10 cellular contexts compared by ENCODE assay signal in the genomic region with DNA sequence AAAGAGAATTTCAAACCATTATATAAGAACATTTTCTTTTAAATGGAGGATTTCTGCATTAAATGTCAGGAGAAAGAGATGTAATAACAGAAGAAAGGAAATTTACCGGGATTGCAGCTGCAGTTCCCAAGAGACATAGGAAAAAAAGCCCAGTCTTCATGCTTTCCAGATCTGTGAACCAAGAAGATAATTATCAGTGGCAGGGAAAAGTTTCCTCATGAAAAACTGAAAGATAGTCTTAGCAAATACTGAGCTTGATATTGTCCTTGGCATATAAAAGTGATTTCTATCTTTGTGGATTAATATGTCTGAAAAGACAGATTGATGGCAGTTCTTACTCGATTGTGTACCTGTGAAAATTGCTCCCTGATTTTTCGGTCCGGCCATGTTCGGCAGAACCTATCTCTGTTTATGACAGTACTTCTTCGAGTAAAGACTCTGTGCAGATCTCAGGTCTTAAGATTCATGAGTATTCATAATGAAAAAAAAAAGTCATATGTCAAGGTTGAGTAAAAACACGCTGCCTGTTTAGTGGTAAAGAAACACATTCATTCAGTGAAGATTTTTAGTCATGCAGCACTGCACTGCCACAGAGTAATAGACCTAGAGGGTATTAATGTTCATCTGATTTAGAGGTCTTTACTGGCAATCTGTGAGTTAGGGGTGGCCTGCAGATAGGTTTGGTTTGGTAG. TPM values are rescaled to one million over a fixed set of nuclear protein-coding genes. Genes with fewer than 3 reads are reported as not detected.
A peak's percentile ranks its signal among the peaks of the same experiment; 100 is the strongest.
DNase-seq lines count a peak whose midpoint lies in the region; ATAC-seq and TF ChIP-seq lines count a peak whose summit lies in the region.
"Had no signal": no experiment of that assay in that cellular context is flagged by ENCODE, and none has a peak within 500 bp of the region (broad histone marks: within the 10 kb centered on the region; RNA-seq: fewer than 3 reads in every experiment).

No MANE protein-coding gene starts in this region.

- WGBS in hepatocyte (ENCODE audit: low lambda C conversion rate, missing lambda C conversion rate): 83% methylated on average over 7 of the region's 7 CpGs

- H3K27ac Mint-ChIP-seq in activated naive CD4-positive, alpha-beta T cell treated with anti-CD3 and anti-CD28 coated beads for 36 hours: no peak overlapping the region

- H3K36me3 Mint-ChIP-seq in activated naive CD4-positive, alpha-beta T cell treated with anti-CD3 and anti-CD28 coated beads for 36 hours (ENCODE audit: low read depth): no peaks in the 10 kb centered on the region

- H3K9me2 ChIP-seq in hepatocyte (replicated peaks; ENCODE audit: insufficient read depth): no peaks in the 10 kb centered on the region

- ATAC-seq in GM18519 (IDR thresholded peaks at IDR 0.05; ENCODE audit: low FRiP score, unreplicated experiment) (peak; percentile 86), GM21360 (IDR thresholded peaks at IDR 0.05; ENCODE audit: unreplicated experiment) (peak; percentile 87), HG03108 (IDR thresholded peaks at IDR 0.05; ENCODE audit: unreplicated experiment) (peak; percentile 73)

- H3K36me3 ChIP-seq in hepatocyte (replicated peaks; ENCODE audit: insufficient read depth, low read depth): no peaks in the 10 kb centered on the region

- H3K4me3 ChIP-seq in hepatocyte: no peak overlapping the region

- CTCF ChIA-PET in activated naive CD4-positive, alpha-beta T cell treated with anti-CD3 and anti-CD28 coated beads for 36 hours (lab: Charles Lee): interaction anchor here (0.9 kb wide), 1 partner anchor 167 kb away, joined by 3 read pairs; no protein-coding TSS in a partner anchor

- no peak overlapping the region for H2AFZ ChIP-seq in hepatocyte

- no peak overlapping the region for H3K27ac ChIP-seq in hepatocyte

- H3K27me3 ChIP-seq in hepatocyte: no peaks in the 10 kb centered on the region

- no peaks in the 10 kb centered on the region for H3K9me3 Mint-ChIP-seq in activated naive CD4-positive, alpha-beta T cell treated with anti-CD3 and anti-CD28 coated beads for 36 hours

- no peaks in the 10 kb centered on the region for H3K79me2 ChIP-seq in hepatocyte

- H3K4me1 ChIP-seq in hepatocyte (ENCODE audit: insufficient read depth): peaks cover 3% of the 10 kb centered on the region

- H3K4me1 Mint-ChIP-seq in activated naive CD4-positive, alpha-beta T cell treated with anti-CD3 and anti-CD28 coated beads for 36 hours (ENCODE audit: low read depth): peaks cover 3% of the 10 kb centered on the region

- intact Hi-C loops in activated naive CD4-positive, alpha-beta T cell treated with anti-CD3 and anti-CD28 coated beads for 36 hours (cut with micrococcal nuclease): no loop called here

- no peaks in the 10 kb centered on the region for H3K9me3 ChIP-seq in hepatocyte (ENCODE audit: low read depth)

- no peak for TF ChIP-seq CTCF in hepatocyte (IDR thresholded peaks at IDR 0.05; ENCODE audit: poor library complexity)

- no peaks in the 10 kb centered on the region for H4K20me1 ChIP-seq in hepatocyte (ENCODE audit: insufficient read depth, poor library complexity, severe bottlenecking)

- peak overlapping the region; percentile 34 for H3K4me2 ChIP-seq in hepatocyte

- DNase-seq in hepatocyte (ENCODE audit: low spot score): no peak
- no peak for DNase-seq in islet precursor cell
- no peak for DNase-seq in NCI-H2107 treated with DMSO at 0.1 percent for 48 hours (lab: John Stamatoyannopoulos, UW; ENCODE audit: unreplicated experiment)
- no peak for DNase-seq in activated naive CD4-positive, alpha-beta T cell treated with anti-CD3 and anti-CD28 coated beads for 36 hours
- DNase-seq in stimulated activated CD4-positive, alpha-beta T cell treated with anti-CD3 and anti-CD28 coated beads, Interleukin-2, amount 100 ng/mL, for 24 hours: no peak
- DNase-seq: Karpas-422, mesendoderm had no signal

- no peak overlapping the region for H3K4me3 Mint-ChIP-seq in activated naive CD4-positive, alpha-beta T cell treated with anti-CD3 and anti-CD28 coated beads for 36 hours

- H3K27me3 Mint-ChIP-seq in activated naive CD4-positive, alpha-beta T cell treated with anti-CD3 and anti-CD28 coated beads for 36 hours (ENCODE audit: low read depth): no peaks in the 10 kb centered on the region

RNA-seq across cellular contexts. Expression of gene SPARCL1, which starts 29.6 kb away (rescaled TPM):
- 37.9 and 45.4 TPM in 2 replicates for total RNA-seq in hepatocyte
- polyA plus RNA-seq in hepatocyte: 15.2 and 15.7 TPM in 2 replicates
- total RNA-seq in activated naive CD4-positive, alpha-beta T cell treated with anti-CD3 and anti-CD28 coated beads for 36 hours: not detected

Comparison
In these comparisons a context has a peak if more than half of its experiments do, and no peak if none do; other contexts are left out.
1. RNA of gene SPARCL1, which starts 29.6 kb away (total RNA-seq): 37.9 to 45.4 TPM in hepatocyte; not detected in activated naive CD4-positive, alpha-beta T cell treated with anti-CD3 and anti-CD28 coated beads for 36 hours; every median in the first group is over 10 times any median in the second.
2. Peak in every context shown above with its lines, with median percentiles within 50 percentile points of each other: ATAC-seq.